8 cellular contexts compared by ENCODE assay signal in genomic region chr2:20635698-20636584, GRCh38. TPM values are rescaled to one million over a fixed set of nuclear protein-coding genes. Genes with fewer than 3 reads are reported as not detected.
DNase-seq lines count a peak whose midpoint lies in the region; ATAC-seq, FAIRE-seq and TF ChIP-seq lines count a peak whose summit lies in the region.

No MANE protein-coding gene starts in this region.

- H3K27me3 ChIP-seq in Caco-2 (replicated peaks; ENCODE audit: control insufficient read depth, insufficient read depth, low read length) (no peaks in the 10 kb centered on the region), HL-60 (ENCODE audit: insufficient read depth, poor library complexity, severe bottlenecking) (no peaks in the 10 kb centered on the region), PC-3 (ENCODE audit: low read length) (no peaks in the 10 kb centered on the region), cardiac muscle cell (no peaks in the 10 kb centered on the region), pancreas (no peaks in the 10 kb centered on the region)

- ATAC-seq in GM19455 (IDR thresholded peaks at IDR 0.05; ENCODE audit: unreplicated experiment) (peak; percentile 70), PC-3 (peak; percentile 98), pancreas (peak; percentile 72 to 90 (median 88)), HG03025 (IDR thresholded peaks at IDR 0.05; ENCODE audit: low FRiP score, unreplicated experiment) (no peak)
- peak; percentile 75 for ATAC-seq in activated naive CD8-positive, alpha-beta T cell treated with anti-CD3 and anti-CD28 coated beads, Interleukin-2, amount 50 U/mL, for 24 hours

- no peaks in the 10 kb centered on the region for H3K4me1 ChIP-seq in Caco-2
- H3K4me1 ChIP-seq in PC-3 (ENCODE audit: insufficient read depth, low read length) = peaks cover 19% of the 10 kb centered on the region
- peaks cover 13% of the 10 kb centered on the region for H3K4me1 ChIP-seq in cardiac muscle cell (ENCODE audit: low read depth)
- H3K4me1 ChIP-seq in pancreas = peaks cover 0 to 16% (median 0%) of the 10 kb centered on the region in 3 donors

- POLR2A ChIA-PET in Caco-2 (lab: Charles Lee) (interaction anchor here (3.4 kb wide), 1 partner anchor 189 kb away, joined by 18 read pairs; the partner anchor contains the start of gene RHOB), PC-3 (lab: Charles Lee; ENCODE audit: unreplicated experiment) (interaction anchor here (0.7 kb wide), 1 partner anchor 189 kb away, joined by 9 read pairs; the partner anchor contains the start of gene RHOB)

- no peaks in the 10 kb centered on the region for H3K9me2 ChIP-seq in PC-3 (replicated peaks; ENCODE audit: low read length)

- H3K27ac ChIP-seq in HL-60 (replicated peaks) = no peak overlapping the region
- no peak overlapping the region for H3K27ac ChIP-seq in PC-3 (ENCODE audit: low read length)
- H3K27ac ChIP-seq in cardiac muscle cell = no peak overlapping the region
- H3K27ac ChIP-seq in pancreas = peak overlapping the region in 3 of 4 donors; percentile 12 to 85 (median 80)

- H2AFZ ChIP-seq in PC-3 (ENCODE audit: low read length) = no peak overlapping the region

- H3K4me3 Mint-ChIP-seq in Caco-2 (ENCODE audit: unreplicated experiment) = no peak overlapping the region
- no peak overlapping the region for H3K4me3 Mint-ChIP-seq in activated naive CD8-positive, alpha-beta T cell treated with anti-CD3 and anti-CD28 coated beads, Interleukin-2, amount 50 U/mL, for 24 hours

- H3F3A ChIP-seq in PC-3 (ENCODE audit: low read length, unreplicated experiment) = no peaks in the 10 kb centered on the region

- BruUV-seq in Caco-2 (replicated peaks; lab: Mats Ljungman, UMichigan) (no TSS peak), PC-3 (replicated peaks; lab: Mats Ljungman, UMichigan) (no TSS peak)

- H3K9me3 Mint-ChIP-seq in Caco-2 (ENCODE audit: unreplicated experiment) = no peaks in the 10 kb centered on the region
- H3K9me3 Mint-ChIP-seq in activated naive CD8-positive, alpha-beta T cell treated with anti-CD3 and anti-CD28 coated beads, Interleukin-2, amount 50 U/mL, for 24 hours = no peaks in the 10 kb centered on the region

- no peaks in the 10 kb centered on the region for H3K36me3 Mint-ChIP-seq in Caco-2 (ENCODE audit: insufficient read depth, unreplicated experiment)
- H3K36me3 Mint-ChIP-seq in activated naive CD8-positive, alpha-beta T cell treated with anti-CD3 and anti-CD28 coated beads, Interleukin-2, amount 50 U/mL, for 24 hours (ENCODE audit: low read depth) = peaks cover 2% of the 10 kb centered on the region

- intact Hi-C loops in Caco-2 (cut with micrococcal nuclease; ENCODE audit: unreplicated experiment) = loop anchor here (1.0 to 2.0 kb wide), 2 partner anchors 43 to 193 kb away; no protein-coding TSS in a partner anchor
- intact Hi-C loops in PC-3 (cut with micrococcal nuclease) = loop anchor here (1.0 to 2.0 kb wide), 4 partner anchors 35 to 240 kb away; no protein-coding TSS in a partner anchor
- intact Hi-C loops in pancreas (cut with DNase I) = no loop called here

- H3K36me3 ChIP-seq in Caco-2 (ENCODE audit: control insufficient read depth, insufficient read depth, low read length) (no peaks in the 10 kb centered on the region), PC-3 (ENCODE audit: low read depth, low read length) (no peaks in the 10 kb centered on the region), cardiac muscle cell (no peaks in the 10 kb centered on the region), pancreas (no peaks in the 10 kb centered on the region)

- H3K9ac ChIP-seq in PC-3 (ENCODE audit: low read length) = no peak overlapping the region

- TF ChIP-seq CTCF in Caco-2 (IDR thresholded peaks at IDR 0.05; ENCODE audit: insufficient read depth in 1 of 2, low read depth in 1 of 2, low read length in 1 of 2, severe bottlenecking in 1 of 2, unreplicated experiment in 1 of 2) (peak; percentile 57 to 78), HL-60 (IDR thresholded peaks at IDR 0.05; ENCODE audit: insufficient read depth, low read length) (peak; percentile 63), PC-3 (conservative IDR thresholded peaks at IDR 0.05; ENCODE audit: low read depth, low read length) (peak; percentile 95), cardiac muscle cell (IDR thresholded peaks at IDR 0.05; ENCODE audit: low read depth, low read length) (peak; percentile 96), pancreas (IDR thresholded peaks at IDR 0.05) (peak; percentile 37 to 75 (median 66))

- H3K4me1 Mint-ChIP-seq in Caco-2 (ENCODE audit: low read depth, unreplicated experiment) = no peaks in the 10 kb centered on the region
- H3K4me1 Mint-ChIP-seq in activated naive CD8-positive, alpha-beta T cell treated with anti-CD3 and anti-CD28 coated beads, Interleukin-2, amount 50 U/mL, for 24 hours = no peaks in the 10 kb centered on the region

- CTCF ChIA-PET in Caco-2 (lab: Charles Lee) (interaction anchor here (0.6 to 1.8 kb wide), 5 partner anchors 129 to 225 kb away, joined by 3 to 8 read pairs (median 5); partner anchors contain the start of gene RHOB), PC-3 (lab: Charles Lee) (interaction anchor here (0.6 to 2.0 kb wide), 8 partner anchors 130 to 240 kb away, joined by 3 to 17 read pairs (median 3); partner anchors contain the start of gene RHOB)

- no peaks in the 10 kb centered on the region for H3K79me2 ChIP-seq in PC-3 (ENCODE audit: low read length)

- no peaks in the 10 kb centered on the region for H3K27me3 Mint-ChIP-seq in Caco-2 (ENCODE audit: insufficient read depth, unreplicated experiment)
- no peaks in the 10 kb centered on the region for H3K27me3 Mint-ChIP-seq in activated naive CD8-positive, alpha-beta T cell treated with anti-CD3 and anti-CD28 coated beads, Interleukin-2, amount 50 U/mL, for 24 hours

- no peak for FAIRE-seq in pancreas (lab: Jason Lieb, UNC)

- WGBS in pancreas, 2 donors = 39 to 43% methylated on average over 32 of the region's 32 CpGs

- H3K4me2 ChIP-seq in PC-3 (ENCODE audit: low read length) = peak overlapping the region; percentile 40; the same call in 1 of the 2 replicates

- no peak overlapping the region for H3K27ac Mint-ChIP-seq in Caco-2 (ENCODE audit: unreplicated experiment)
- no peak overlapping the region for H3K27ac Mint-ChIP-seq in activated naive CD8-positive, alpha-beta T cell treated with anti-CD3 and anti-CD28 coated beads, Interleukin-2, amount 50 U/mL, for 24 hours

- DNase-seq in Caco-2 = peak; percentile 61 to 77
- peak in 1 of 2 experiments; percentile 58 for DNase-seq in HL-60 (ENCODE audit: low read depth in 1 of 2, low spot score in 1 of 2)
- DNase-seq in PC-3 = peak; percentile 83
- peak; percentile 73 for DNase-seq in activated naive CD8-positive, alpha-beta T cell treated with anti-CD3 and anti-CD28 coated beads, Interleukin-2, amount 50 U/mL, for 24 hours
- peak; percentile 87 to 88 for DNase-seq in cardiac muscle cell (ENCODE audit: low read depth in 1 of 2, low spot score in 1 of 2)
- peak; percentile 63 to 91 (median 84) for DNase-seq in pancreas

- H3K4me3 ChIP-seq in Caco-2 (ENCODE audit: low read depth, low read length) (no peak overlapping the region), HL-60 (replicated peaks; ENCODE audit: insufficient read depth, low read length) (no peak overlapping the region), PC-3 (ENCODE audit: low read length) (no peak overlapping the region), cardiac muscle cell (no peak overlapping the region), pancreas (no peak overlapping the region)

- no peaks in the 10 kb centered on the region for H3K9me3 ChIP-seq in Caco-2
- H3K9me3 ChIP-seq in PC-3 (ENCODE audit: low read length) = no peaks in the 10 kb centered on the region
- no peaks in the 10 kb centered on the region for H3K9me3 ChIP-seq in cardiac muscle cell (ENCODE audit: low read depth)
- H3K9me3 ChIP-seq in pancreas = no peaks in the 10 kb centered on the region

- no peaks in the 10 kb centered on the region for H4K20me1 ChIP-seq in PC-3 (ENCODE audit: low read length)

RNA-seq across cellular contexts. Expression of gene HS1BP3, which starts 15.0 kb away (rescaled TPM):
- total RNA-seq in Caco-2 (2022) = 26.5 and 31.1 TPM in 2 replicates
- 17.8 and 19.6 TPM in 2 replicates for total RNA-seq in PC-3 (2014; rRNA removed)
- total RNA-seq in cardiac muscle cell = 18.3 and 20.3 TPM in 2 replicates
- 12.0 and 13.5 TPM in 2 replicates for polyA plus RNA-seq in cardiac muscle cell
- 10 to 100 TPM in 5 of 6 donors, 1 to 10 TPM in 1; 9.5 to 16.8 (median 10.3) TPM for total RNA-seq in pancreas
- 10 to 100 TPM; 11.1 to 15.5 TPM for polyA plus RNA-seq in pancreas

RNA-seq across cellular contexts. Expression of gene GDF7, which starts 31.0 kb away (rescaled TPM):
- total RNA-seq in Caco-2 (2022) (1.7 and 1.8 TPM in 2 replicates), PC-3 (2014; rRNA removed) (0.04 TPM in 1 of 2 replicates, not detected in the other), cardiac muscle cell (0.14 and 0.15 TPM in 2 replicates), pancreas (under 1 TPM; 0.16 to 0.98 (median 0.73) TPM)
- polyA plus RNA-seq in cardiac muscle cell (0.05 and 0.09 TPM in 2 replicates), pancreas (under 1 TPM; 0.19 to 0.89 TPM)

Comparison
In these comparisons a context has a peak if more than half of its experiments do, and no peak if none do; other contexts are left out.
1. H3K27ac ChIP-seq: peak in pancreas (3 of 4); none in HL-60 (single experiment), PC-3 (single experiment) and cardiac muscle cell (single experiment).
2. intact Hi-C loops: an anchor here in Caco-2 (1.0 to 2.0 kb wide) and PC-3 (1.0 to 2.0 kb wide); none called in pancreas.
3. Peak in every context shown above with its lines, with median percentiles within 50 percentile points of each other: CTCF ChIP-seq.